Comparison of ENCODE assay signal across 13 cellular contexts in genomic region chr2:240846309-240846708, GRCh38. TPM values are rescaled to one million over a fixed set of nuclear protein-coding genes. Genes with fewer than 3 reads are reported as not detected.
"Had no signal": no experiment of that assay in that cellular context is flagged by ENCODE, and none has a peak within 500 bp of the region (broad histone marks: within the 10 kb centered on the region; RNA-seq: fewer than 3 reads in every experiment).

No MANE protein-coding gene starts in this region.

RNA-seq across cellular contexts. Expression of gene AGXT, which starts 22.3 kb away (rescaled TPM):
- total RNA-seq: stomach, temporal lobe, thoracic aorta, thyroid gland, upper lobe of right lung, urinary bladder, uterus, vagina had no signal
- polyA plus RNA-seq: stomach had no signal

RNA-seq across cellular contexts. Expression of gene KIF1A, which starts 26.3 kb away (rescaled TPM):
- total RNA-seq: subcutaneous adipose tissue had no signal

RNA-seq across cellular contexts. Expression of gene MAB21L4, which starts 49.6 kb away (rescaled TPM):
- total RNA-seq: subcutaneous adipose tissue, temporal lobe, testis, thoracic aorta, tibial nerve had no signal

RNA-seq across cellular contexts. Expression of gene CROCC2, which starts 59.8 kb away (rescaled TPM):
- total RNA-seq: subcutaneous adipose tissue, suprapubic skin, temporal lobe, thoracic aorta, thyroid gland, transverse colon, urinary bladder had no signal
